1 cellular context compared by ENCODE assay signal in the genomic region with DNA sequence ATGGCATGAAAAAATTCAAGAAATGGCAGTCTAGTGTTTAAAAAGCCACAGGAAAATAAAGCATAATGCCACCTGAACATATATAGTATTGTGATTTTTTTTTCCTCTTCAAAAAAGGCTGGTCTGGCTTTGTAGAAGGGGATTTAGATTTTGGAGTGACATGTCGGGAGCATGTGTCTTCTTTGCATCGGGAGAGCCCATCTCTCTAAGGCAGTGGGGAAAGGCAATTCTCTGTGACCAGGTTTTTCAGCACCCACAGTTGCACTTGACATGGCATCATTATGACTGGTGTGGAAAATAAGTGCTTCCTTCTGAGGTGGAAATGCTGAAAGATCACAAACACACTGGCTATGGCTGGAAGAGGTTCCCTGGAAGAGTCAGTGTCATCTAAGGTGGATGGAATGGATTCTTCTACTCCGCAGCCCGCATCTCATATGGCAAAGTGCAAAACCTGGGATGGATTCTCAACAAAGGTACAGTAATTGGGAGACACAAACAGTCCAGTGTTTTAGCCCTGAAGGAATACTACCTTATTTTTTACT.
TF ChIP-seq lines count a peak whose summit lies in the region.

No MANE protein-coding gene starts in this region.

TF ChIP-seq in HepG2, 621 proteins besides CTCF, POLR2A, EP300 and RAD21 (continued from another document):
- TF ChIP-seq BCL6 (CRISPR knock-in tag; IDR thresholded peaks at IDR 0.05) (no peak; the same call in 1 of the 2 replicates), RELA (CRISPR knock-in tag; IDR thresholded peaks at IDR 0.05) (no peak), ZNF790 (CRISPR knock-in tag; IDR thresholded peaks at IDR 0.05; ENCODE audit: borderline replicate concordance) (no peak), ZNF563 (CRISPR knock-in tag; IDR thresholded peaks at IDR 0.05) (no peak), ATRX (CRISPR knock-in tag; IDR thresholded peaks at IDR 0.05; ENCODE audit: borderline replicate concordance) (no peak), ZNF329 (CRISPR knock-in tag; IDR thresholded peaks at IDR 0.05; ENCODE audit: low read depth) (no peak), ZNF788 (CRISPR knock-in tag; IDR thresholded peaks at IDR 0.05; ENCODE audit: borderline replicate concordance) (no peak; the same call in 1 of the 2 replicates), ZNF510 (CRISPR knock-in tag; IDR thresholded peaks at IDR 0.05; ENCODE audit: low read depth) (no peak), ZNF549 (CRISPR knock-in tag; IDR thresholded peaks at IDR 0.05) (no peak), ELF3 (CRISPR knock-in tag; IDR thresholded peaks at IDR 0.05) (0 out of 2 replicates have a peak, but pooled peaks have one; percentile 10), SMAD9 (CRISPR knock-in tag; IDR thresholded peaks at IDR 0.05) (no peak), TP53 (CRISPR knock-in tag; conservative IDR thresholded peaks at IDR 0.05) (0 out of 2 replicates have a peak, but pooled peaks have one; percentile 54), YEATS2 (CRISPR knock-in tag; IDR thresholded peaks at IDR 0.05; ENCODE audit: borderline replicate concordance) (no peak; the same call in 1 of the 2 replicates), ARNT (IDR thresholded peaks at IDR 0.05) (no peak), TARDBP (CRISPR knock-in tag; IDR thresholded peaks at IDR 0.05) (no peak), ATF1 (CRISPR knock-in tag; IDR thresholded peaks at IDR 0.05) (no peak), ZNF558 (CRISPR knock-in tag; IDR thresholded peaks at IDR 0.05; ENCODE audit: borderline replicate concordance) (no peak), XBP1 (CRISPR knock-in tag; IDR thresholded peaks at IDR 0.05) (no peak), ZNF720 (CRISPR knock-in tag; IDR thresholded peaks at IDR 0.05) (no peak), JARID2 (CRISPR knock-in tag; IDR thresholded peaks at IDR 0.05; ENCODE audit: insufficient replicate concordance) (no peak), NCOA1 (CRISPR knock-in tag; IDR thresholded peaks at IDR 0.05) (no peak), NFYB (CRISPR knock-in tag; IDR thresholded peaks at IDR 0.05) (no peak), ZFP36L2 (CRISPR knock-in tag; IDR thresholded peaks at IDR 0.05) (no peak), SETDB1 (CRISPR knock-in tag; IDR thresholded peaks at IDR 0.05; ENCODE audit: borderline replicate concordance) (no peak), SOX6 (IDR thresholded peaks at IDR 0.05) (no peak), SOX6 (CRISPR knock-in tag; IDR thresholded peaks at IDR 0.05) (no peak), U2AF2 (IDR thresholded peaks at IDR 0.05; ENCODE audit: low read depth, low read length) (no peak), JUND (CRISPR knock-in tag; IDR thresholded peaks at IDR 0.05) (no peak), CBX1 (IDR thresholded peaks at IDR 0.05; ENCODE audit: low read depth) (no peak), ZNF556 (CRISPR knock-in tag; IDR thresholded peaks at IDR 0.05; ENCODE audit: borderline replicate concordance) (no peak), ZNF121 (CRISPR knock-in tag; IDR thresholded peaks at IDR 0.05) (no peak), KDM6A (CRISPR knock-in tag; IDR thresholded peaks at IDR 0.05; ENCODE audit: low read depth) (no peak), SALL1 (CRISPR knock-in tag; IDR thresholded peaks at IDR 0.05) (no peak)
- TF ChIP-seq, protein P1, sequence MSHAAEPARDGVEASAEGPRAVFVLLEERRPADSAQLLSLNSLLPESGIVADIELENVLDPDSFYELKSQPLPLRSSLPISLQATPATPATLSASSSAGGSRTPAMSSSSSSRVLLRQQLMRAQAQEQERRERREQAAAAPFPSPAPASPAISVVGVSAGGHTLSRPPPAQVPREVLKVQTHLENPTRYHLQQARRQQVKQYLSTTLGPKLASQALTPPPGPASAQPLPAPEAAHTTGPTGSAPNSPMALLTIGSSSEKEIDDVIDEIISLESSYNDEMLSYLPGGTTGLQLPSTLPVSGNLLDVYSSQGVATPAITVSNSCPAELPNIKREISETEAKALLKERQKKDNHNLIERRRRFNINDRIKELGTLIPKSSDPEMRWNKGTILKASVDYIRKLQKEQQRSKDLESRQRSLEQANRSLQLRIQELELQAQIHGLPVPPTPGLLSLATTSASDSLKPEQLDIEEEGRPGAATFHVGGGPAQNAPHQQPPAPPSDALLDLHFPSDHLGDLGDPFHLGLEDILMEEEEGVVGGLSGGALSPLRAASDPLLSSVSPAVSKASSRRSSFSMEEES (CRISPR knock-in tag; IDR thresholded peaks at IDR 0.05): no peak
- TF ChIP-seq, protein P2, sequence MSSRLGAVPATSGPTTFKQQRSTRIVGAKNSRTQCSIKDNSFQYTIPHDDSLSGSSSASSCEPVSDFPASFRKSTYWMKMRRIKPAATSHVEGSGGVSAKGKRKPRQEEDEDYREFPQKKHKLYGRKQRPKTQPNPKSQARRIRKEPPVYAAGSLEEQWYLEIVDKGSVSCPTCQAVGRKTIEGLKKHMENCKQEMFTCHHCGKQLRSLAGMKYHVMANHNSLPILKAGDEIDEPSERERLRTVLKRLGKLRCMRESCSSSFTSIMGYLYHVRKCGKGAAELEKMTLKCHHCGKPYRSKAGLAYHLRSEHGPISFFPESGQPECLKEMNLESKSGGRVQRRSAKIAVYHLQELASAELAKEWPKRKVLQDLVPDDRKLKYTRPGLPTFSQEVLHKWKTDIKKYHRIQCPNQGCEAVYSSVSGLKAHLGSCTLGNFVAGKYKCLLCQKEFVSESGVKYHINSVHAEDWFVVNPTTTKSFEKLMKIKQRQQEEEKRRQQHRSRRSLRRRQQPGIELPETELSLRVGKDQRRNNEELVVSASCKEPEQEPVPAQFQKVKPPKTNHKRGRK (CRISPR knock-in tag; IDR thresholded peaks at IDR 0.05): no peak
- TF ChIP-seq, protein P3, sequence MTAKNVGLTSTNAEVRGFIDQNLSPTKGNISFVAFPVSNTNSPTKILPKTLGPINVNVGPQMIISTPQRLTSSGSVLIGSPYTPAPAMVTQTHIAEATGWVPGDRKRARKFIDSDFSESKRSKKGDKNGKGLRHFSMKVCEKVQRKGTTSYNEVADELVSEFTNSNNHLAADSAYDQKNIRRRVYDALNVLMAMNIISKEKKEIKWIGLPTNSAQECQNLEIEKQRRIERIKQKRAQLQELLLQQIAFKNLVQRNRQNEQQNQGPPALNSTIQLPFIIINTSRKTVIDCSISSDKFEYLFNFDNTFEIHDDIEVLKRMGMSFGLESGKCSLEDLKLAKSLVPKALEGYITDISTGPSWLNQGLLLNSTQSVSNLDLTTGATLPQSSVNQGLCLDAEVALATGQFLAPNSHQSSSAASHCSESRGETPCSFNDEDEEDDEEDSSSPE (CRISPR knock-in tag; IDR thresholded peaks at IDR 0.05): no peak
- TF ChIP-seq, protein P4, sequence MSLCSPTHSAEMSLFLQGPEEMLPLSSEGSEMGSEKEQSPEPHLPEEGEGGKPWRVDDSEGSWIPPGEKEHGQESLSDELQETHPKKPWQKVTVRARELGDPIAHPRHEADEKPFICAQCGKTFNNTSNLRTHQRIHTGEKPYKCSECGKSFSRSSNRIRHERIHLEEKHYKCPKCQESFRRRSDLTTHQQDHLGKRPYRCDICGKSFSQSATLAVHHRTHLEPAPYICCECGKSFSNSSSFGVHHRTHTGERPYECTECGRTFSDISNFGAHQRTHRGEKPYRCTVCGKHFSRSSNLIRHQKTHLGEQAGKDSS (CRISPR knock-in tag; IDR thresholded peaks at IDR 0.05; ENCODE audit: borderline replicate concordance, low read depth): no peak
- TF ChIP-seq, protein P5, sequence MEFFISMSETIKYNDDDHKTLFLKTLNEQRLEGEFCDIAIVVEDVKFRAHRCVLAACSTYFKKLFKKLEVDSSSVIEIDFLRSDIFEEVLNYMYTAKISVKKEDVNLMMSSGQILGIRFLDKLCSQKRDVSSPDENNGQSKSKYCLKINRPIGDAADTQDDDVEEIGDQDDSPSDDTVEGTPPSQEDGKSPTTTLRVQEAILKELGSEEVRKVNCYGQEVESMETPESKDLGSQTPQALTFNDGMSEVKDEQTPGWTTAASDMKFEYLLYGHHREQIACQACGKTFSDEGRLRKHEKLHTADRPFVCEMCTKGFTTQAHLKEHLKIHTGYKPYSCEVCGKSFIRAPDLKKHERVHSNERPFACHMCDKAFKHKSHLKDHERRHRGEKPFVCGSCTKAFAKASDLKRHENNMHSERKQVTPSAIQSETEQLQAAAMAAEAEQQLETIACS (CRISPR knock-in tag; IDR thresholded peaks at IDR 0.05): peak; percentile 86
- TF ChIP-seq, protein P6, sequence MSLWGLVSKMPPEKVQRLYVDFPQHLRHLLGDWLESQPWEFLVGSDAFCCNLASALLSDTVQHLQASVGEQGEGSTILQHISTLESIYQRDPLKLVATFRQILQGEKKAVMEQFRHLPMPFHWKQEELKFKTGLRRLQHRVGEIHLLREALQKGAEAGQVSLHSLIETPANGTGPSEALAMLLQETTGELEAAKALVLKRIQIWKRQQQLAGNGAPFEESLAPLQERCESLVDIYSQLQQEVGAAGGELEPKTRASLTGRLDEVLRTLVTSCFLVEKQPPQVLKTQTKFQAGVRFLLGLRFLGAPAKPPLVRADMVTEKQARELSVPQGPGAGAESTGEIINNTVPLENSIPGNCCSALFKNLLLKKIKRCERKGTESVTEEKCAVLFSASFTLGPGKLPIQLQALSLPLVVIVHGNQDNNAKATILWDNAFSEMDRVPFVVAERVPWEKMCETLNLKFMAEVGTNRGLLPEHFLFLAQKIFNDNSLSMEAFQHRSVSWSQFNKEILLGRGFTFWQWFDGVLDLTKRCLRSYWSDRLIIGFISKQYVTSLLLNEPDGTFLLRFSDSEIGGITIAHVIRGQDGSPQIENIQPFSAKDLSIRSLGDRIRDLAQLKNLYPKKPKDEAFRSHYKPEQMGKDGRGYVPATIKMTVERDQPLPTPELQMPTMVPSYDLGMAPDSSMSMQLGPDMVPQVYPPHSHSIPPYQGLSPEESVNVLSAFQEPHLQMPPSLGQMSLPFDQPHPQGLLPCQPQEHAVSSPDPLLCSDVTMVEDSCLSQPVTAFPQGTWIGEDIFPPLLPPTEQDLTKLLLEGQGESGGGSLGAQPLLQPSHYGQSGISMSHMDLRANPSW (CRISPR knock-in tag; IDR thresholded peaks at IDR 0.05; ENCODE audit: borderline replicate concordance): no peak
